In the genomic region with DNA sequence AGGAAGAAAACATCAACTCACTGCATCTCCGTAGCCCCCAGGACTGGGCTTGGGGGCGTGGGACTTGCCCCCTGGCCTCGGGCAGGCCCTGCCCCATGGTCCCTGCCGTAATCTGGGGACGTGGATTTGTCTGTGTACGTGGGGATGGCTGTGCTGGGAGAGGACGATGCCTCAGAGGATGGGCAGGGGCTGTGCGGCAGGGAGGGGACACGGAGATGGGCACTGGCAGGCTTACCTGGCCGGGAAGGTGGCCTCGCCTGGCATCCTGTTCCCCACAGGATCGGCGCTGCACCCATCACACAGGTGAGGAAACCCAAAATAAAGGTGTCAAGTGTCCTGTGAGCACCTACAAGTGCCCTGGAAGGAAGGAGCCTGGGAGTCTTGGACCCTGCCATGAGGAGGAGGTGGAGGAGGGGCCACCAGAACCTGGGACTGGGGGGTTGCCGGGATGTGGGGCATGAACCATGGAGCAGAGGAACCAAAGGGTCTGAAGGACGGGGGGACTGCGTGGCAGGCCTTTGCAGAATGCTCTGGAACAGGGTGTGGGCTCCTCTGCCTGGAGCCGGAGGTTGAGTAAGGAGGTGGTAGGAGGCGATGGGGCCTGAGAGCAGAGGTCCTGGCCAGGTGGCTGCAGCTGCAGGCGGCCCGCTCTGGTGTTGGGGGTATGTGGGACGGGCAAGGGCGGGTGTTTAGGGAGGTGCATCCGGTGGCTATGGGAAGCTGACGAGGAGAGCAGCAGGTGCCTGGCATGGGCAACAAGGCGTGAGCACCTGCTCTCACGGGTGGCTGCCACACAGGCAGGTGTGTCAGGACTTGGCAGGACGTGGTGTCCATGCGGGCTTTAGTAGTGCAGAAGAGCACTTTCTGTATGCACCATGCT, we compare ENCODE assay signal across 8 cellular contexts.
DNase-seq lines count a peak whose midpoint lies in the region; ATAC-seq lines count a peak whose summit lies in the region.
"Had no signal": no experiment of that assay in that cellular context is flagged by ENCODE, and none has a peak within 500 bp of the region (broad histone marks: within the 10 kb centered on the region; RNA-seq: fewer than 3 reads in every experiment).

No MANE protein-coding gene starts in this region.

- H3K4me3 ChIP-seq in mucosa of rectum (ENCODE audit: low read length in 2 of 2), result no peak overlapping the region

- H3K9ac ChIP-seq in mucosa of rectum (ENCODE audit: low read depth in 1 of 2, low read length in 2 of 2), result no peak overlapping the region

- H3K27me3 ChIP-seq in mucosa of rectum (ENCODE audit: control insufficient read depth in 2 of 2, insufficient read depth in 2 of 2, low read length in 2 of 2), result no peaks in the 10 kb centered on the region

- peak overlapping the region; percentile 55 to 58 for H3K27ac ChIP-seq in mucosa of rectum (ENCODE audit: low read depth in 2 of 2, low read length in 2 of 2)

- no peaks in the 10 kb centered on the region for H3K4me1 ChIP-seq in mucosa of rectum (ENCODE audit: control insufficient read depth in 2 of 2, insufficient read depth in 2 of 2, low read length in 2 of 2)

- ATAC-seq in HG03565 (IDR thresholded peaks at IDR 0.05; ENCODE audit: unreplicated experiment), result no peak
- ATAC-seq in stimulated activated naive CD8-positive, alpha-beta T cell treated with anti-CD3 and anti-CD28 coated beads, Interleukin-15, Interleukin-2, amounts not matched to agents 100 U/mL and 50 U/mL, for 24 hours, result no peak

- H3K9me3 ChIP-seq in mucosa of rectum (ENCODE audit: control insufficient read depth in 2 of 2, low read length in 2 of 2), result no peaks in the 10 kb centered on the region

- H3K36me3 ChIP-seq in mucosa of rectum (ENCODE audit: control insufficient read depth in 2 of 2, insufficient read depth in 2 of 2, low read length in 2 of 2), result no peaks in the 10 kb centered on the region

- DNase-seq in DMS79 (lab: John Stamatoyannopoulos, UW) (peak; percentile 87), NCI-H1105 (lab: John Stamatoyannopoulos, UW) (peak; percentile 47), SHP77 treated with DMSO at 0.1 percent for 48 hours (lab: John Stamatoyannopoulos, UW) (peak; percentile 74), germinal center (ENCODE audit: low spot score) (no peak)
- DNase-seq in stimulated activated naive CD8-positive, alpha-beta T cell treated with anti-CD3 and anti-CD28 coated beads, Interleukin-15, Interleukin-2, amounts not matched to agents 100 U/mL and 50 U/mL, for 24 hours, result no peak
- DNase-seq: MV-4-11 had no signal

Comparison
In these comparisons a context has a peak if more than half of its experiments do, and no peak if none do; other contexts are left out.
1. DNase-seq: peak in DMS79 (single experiment), NCI-H1105 (single experiment) and SHP77 treated with DMSO at 0.1 percent for 48 hours (single experiment); none in germinal center (single experiment) and stimulated activated naive CD8-positive, alpha-beta T cell treated with anti-CD3 and anti-CD28 coated beads, Interleukin-15, Interleukin-2, amounts not matched to agents 100 U/mL and 50 U/mL, for 24 hours (single experiment).